In the genomic region with DNA sequence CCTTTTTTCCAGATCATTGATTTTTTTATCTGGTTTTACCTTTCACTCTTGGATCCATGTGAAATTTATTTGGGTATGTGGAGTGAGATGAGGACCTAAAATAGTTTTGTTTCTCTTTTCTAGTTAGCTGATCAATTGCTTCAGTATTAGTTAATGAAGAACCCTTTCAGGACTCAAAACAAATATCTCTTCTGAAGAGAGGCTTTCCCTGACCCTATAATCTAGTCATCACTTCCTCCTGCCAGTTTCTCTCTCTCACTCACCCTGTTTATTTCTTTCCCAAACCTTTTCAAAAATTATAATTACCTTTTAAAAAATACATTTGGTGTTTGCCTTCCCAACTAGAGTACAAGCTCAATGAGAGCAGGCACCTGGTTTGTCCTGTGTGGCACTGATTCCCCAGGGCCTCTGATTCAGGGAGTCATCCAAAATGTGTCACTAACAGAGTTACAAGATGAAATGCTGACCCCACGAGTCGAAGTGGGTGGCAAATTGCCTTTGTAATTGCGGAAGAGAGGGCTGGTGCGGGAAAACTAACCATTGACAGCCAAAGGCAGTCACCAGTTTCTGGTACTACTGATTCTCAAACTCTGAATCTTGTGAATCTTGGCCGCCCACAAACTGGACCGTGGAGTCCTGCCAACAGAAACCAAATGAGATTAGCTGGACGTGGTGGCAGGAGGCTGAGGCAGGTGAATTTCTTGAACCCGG, we compare ENCODE assay signal across 15 cellular contexts. TPM values are rescaled to one million over a fixed set of nuclear protein-coding genes. Genes with fewer than 3 reads are reported as not detected.
DNase-seq lines count a peak whose midpoint lies in the region; ATAC-seq and TF ChIP-seq lines count a peak whose summit lies in the region.
"Had no signal": no experiment of that assay in that cellular context is flagged by ENCODE, and none has a peak within 500 bp of the region (broad histone marks: within the 10 kb centered on the region; RNA-seq: fewer than 3 reads in every experiment).

No MANE protein-coding gene starts in this region.

- H3K27ac ChIP-seq in left ventricle myocardium inferior (replicated peaks) (peak overlapping the region; percentile 98), skeletal muscle tissue (ENCODE audit: low read depth, low read length) (peak overlapping the region; percentile 98)
- H3K27ac ChIP-seq: GM23248 had no signal

- peak overlapping the region; percentile 93 for H3K27ac Mint-ChIP-seq in activated B cell treated with CpG ODN at 0.5 μM for 24 hours
- H3K27ac Mint-ChIP-seq: nephron progenitor cell had no signal

- no peaks in the 10 kb centered on the region for H3K27me3 ChIP-seq in GM06990 (replicated peaks; ENCODE audit: control insufficient read depth, insufficient read depth, low read length)
- no peaks in the 10 kb centered on the region for H3K27me3 ChIP-seq in left ventricle myocardium inferior (ENCODE audit: low read depth)
- H3K27me3 ChIP-seq in skeletal muscle tissue (ENCODE audit: control insufficient read depth in 3 of 3, insufficient read depth in 3 of 3, low read length in 3 of 3) = no peaks in the 10 kb centered on the region

- TF ChIP-seq CTCF in GM06990 (IDR thresholded peaks at IDR 0.05; ENCODE audit: insufficient read depth, low read length, poor library complexity, severe bottlenecking) = no peak
- TF ChIP-seq CTCF in activated B cell treated with CpG ODN at 0.5 μM for 24 hours (IDR thresholded peaks at IDR 0.05) = no peak
- TF ChIP-seq CTCF in left ventricle myocardium inferior (IDR thresholded peaks at IDR 0.05; ENCODE audit: borderline replicate concordance) = no peak

- H3K27me3 Mint-ChIP-seq in activated B cell treated with CpG ODN at 0.5 μM for 24 hours = no peaks in the 10 kb centered on the region

- peak overlapping the region; percentile 83 for H3K4me3 Mint-ChIP-seq in activated B cell treated with CpG ODN at 0.5 μM for 24 hours
- H3K4me3 Mint-ChIP-seq: nephron progenitor cell had no signal

- no peak for ATAC-seq in activated B cell treated with CpG ODN at 0.5 μM for 24 hours (ENCODE audit: low read depth)

- H3K4me1 Mint-ChIP-seq in activated B cell treated with CpG ODN at 0.5 μM for 24 hours = peaks cover 88% of the 10 kb centered on the region

- H3K36me3 ChIP-seq in GM06990 (ENCODE audit: control insufficient read depth, insufficient read depth, low read length) (no peaks in the 10 kb centered on the region), left ventricle myocardium inferior (peaks cover 26% of the 10 kb centered on the region), skeletal muscle tissue (ENCODE audit: control insufficient read depth in 3 of 3, insufficient read depth in 3 of 3, low read length in 3 of 3) (peaks cover 3 to 15% (median 5%) of the 10 kb centered on the region in 3 donors)

- CTCF ChIA-PET in activated B cell treated with CpG ODN at 0.5 μM for 24 hours (lab: Charles Lee) = interaction anchor here (0.8 to 2.1 kb wide), 7 partner anchors 11 to 164 kb away, joined by 3 to 9 read pairs (median 3); a partner anchor contains a TSS

- intact Hi-C loops in activated B cell treated with CpG ODN at 0.5 μM for 24 hours (cut with micrococcal nuclease) = no loop called here
- intact Hi-C loops in left ventricle myocardium inferior (cut with micrococcal nuclease) = no loop called here

- H3K36me3 Mint-ChIP-seq in activated B cell treated with CpG ODN at 0.5 μM for 24 hours (ENCODE audit: low read depth) = peaks cover 47% of the 10 kb centered on the region

- no peak for DNase-seq in GM06990 (ENCODE audit: extremely low read depth, insufficient read length)
- no peak for DNase-seq in activated B cell treated with CpG ODN at 0.5 μM for 24 hours
- DNase-seq in left ventricle myocardium inferior = no peak
- DNase-seq in pons (ENCODE audit: low spot score) = no peak
- no peak for DNase-seq in GM19238 (ENCODE audit: insufficient read length, low spot score)
- no peak for DNase-seq in NCI-H2107 (lab: John Stamatoyannopoulos, UW)
- no peak for DNase-seq in ecto neural progenitor cell (ENCODE audit: low spot score)
- DNase-seq: activated CD8-positive, alpha-beta memory T cell treated with anti-CD3 and anti-CD28 coated beads, Interleukin-2, amount 50 U/mL, for 48 hours; cortex of kidney; GM23248; NCI-H748 treated with DMSO at 0.1 percent for 48 hours; nephron progenitor cell; stimulated activated CD4-positive, alpha-beta T cell treated with anti-CD3 and anti-CD28 coated beads, Interleukin-4, amount 100 ng/mL, for 24 hours; SW 1271 had no signal

- POLR2A ChIA-PET in activated B cell treated with CpG ODN at 0.5 μM for 24 hours (lab: Charles Lee) = interaction anchor here (1.4 to 7.6 kb wide), 4 partner anchors 12 to 164 kb away, joined by 4 to 119 read pairs (median 78); a partner anchor contains a TSS

- H3K4me3 ChIP-seq in GM06990 (replicated peaks; ENCODE audit: low read depth, low read length) (peak overlapping the region; percentile 67), left ventricle myocardium inferior (peak overlapping the region; percentile 74), skeletal muscle tissue (ENCODE audit: low read length in 3 of 3) (peak overlapping the region; percentile 54 to 99 (median 89))
- H3K4me3 ChIP-seq: GM23248 had no signal

- peaks cover 79% of the 10 kb centered on the region for H3K4me1 ChIP-seq in left ventricle myocardium inferior
- peaks cover 24 to 37% (median 32%) of the 10 kb centered on the region in 3 donors for H3K4me1 ChIP-seq in skeletal muscle tissue (ENCODE audit: control insufficient read depth in 3 of 3, insufficient read depth in 3 of 3, low read length in 3 of 3)

- peak overlapping the region in 2 of 3 donors; percentile 92 to 99 for H3K9ac ChIP-seq in skeletal muscle tissue (ENCODE audit: low read depth in 1 of 3, low read length in 3 of 3)
- H3K9ac ChIP-seq: GM23248 had no signal

- peaks cover 13% of the 10 kb centered on the region for H3K9me3 Mint-ChIP-seq in activated B cell treated with CpG ODN at 0.5 μM for 24 hours

- H3K9me3 ChIP-seq in left ventricle myocardium inferior (replicated peaks) = peaks cover 19% of the 10 kb centered on the region
- H3K9me3 ChIP-seq in skeletal muscle tissue (ENCODE audit: control insufficient read depth in 3 of 3, low read length in 3 of 3) = no peaks in the 10 kb centered on the region

RNA-seq across cellular contexts. Expression of a gene that starts 2.4 kb away (rescaled TPM):
- total RNA-seq in activated B cell treated with CpG ODN at 0.5 μM for 24 hours (18.6 and 20.9 TPM in 2 replicates), left ventricle myocardium inferior (23.3 TPM), skeletal muscle tissue (1.6 TPM)

RNA-seq across cellular contexts. Expression of a gene that starts 20.3 kb away (rescaled TPM):
- total RNA-seq in activated B cell treated with CpG ODN at 0.5 μM for 24 hours = 78.2 and 79.3 TPM in 2 replicates
- total RNA-seq in left ventricle myocardium inferior = 29.8 TPM
- total RNA-seq in skeletal muscle tissue = 20.4 TPM
